14 cellular contexts compared by ENCODE assay signal in genomic region chr3:197407053-197407452, GRCh38.
"Had no signal": no experiment of that assay in that cellular context is flagged by ENCODE, and none has a peak within 500 bp of the region (broad histone marks: within the 10 kb centered on the region; RNA-seq: fewer than 3 reads in every experiment).

No MANE protein-coding gene starts in this region.

- ATAC-seq: activated CD8-positive, alpha-beta T cell treated with anti-CD3 and anti-CD28 coated beads, Interleukin-2, amount 10 ng/mL, durations not matched to agents 7 days and 5 days; activated T-cell treated with anti-CD3 and anti-CD28 coated beads, Interleukin-2, amount 50 U/mL, for 4 hours; stimulated activated naive CD8-positive, alpha-beta T cell treated with anti-CD3 and anti-CD28 coated beads, Interleukin-15, Interleukin-2, amounts not matched to agents 100 U/mL and 50 U/mL, for 24 hours had no signal

- H3K27me3 ChIP-seq: esophagus muscularis mucosa, right atrium auricular region had no signal

- DNase-seq: activated CD4-positive, alpha-beta T cell treated with anti-CD3 and anti-CD28 coated beads, Interleukin-2, amount 10 ng/mL, durations not matched to agents 7 days and 5 days; activated CD4-positive, CD25-positive, alpha-beta regulatory T cell treated with anti-CD3 and anti-CD28 coated beads, Interleukin-2, amount 50 U/mL, for 72 hours; activated CD8-positive, alpha-beta T cell treated with anti-CD3 and anti-CD28 coated beads, Interleukin-2, amount 10 ng/mL, durations not matched to agents 7 days and 5 days; activated naive CD4-positive, alpha-beta T cell treated with Interleukin-2 at 50 U/mL for 16 hours; activated naive CD8-positive, alpha-beta T cell treated with anti-CD3 and anti-CD28 coated beads for 36 hours; activated T-cell treated with anti-CD3 and anti-CD28 coated beads, Interleukin-2, amount 50 U/mL, for 4 hours; hippocampal formation; stimulated activated CD4-positive, alpha-beta T cell treated with anti-CD3 and anti-CD28 coated beads, Interleukin-4, amount 100 ng/mL, for 24 hours; stimulated activated naive CD8-positive, alpha-beta T cell treated with anti-CD3 and anti-CD28 coated beads, Interleukin-15, Interleukin-2, amounts not matched to agents 100 U/mL and 50 U/mL, for 24 hours; T-helper 1 cell; WERI-Rb-1 had no signal

- H3K36me3 ChIP-seq: esophagus muscularis mucosa, right atrium auricular region, WERI-Rb-1 had no signal

- H3K4me3 ChIP-seq: coronary artery, esophagus muscularis mucosa, right atrium auricular region had no signal

- H3K4me1 ChIP-seq: esophagus muscularis mucosa had no signal

- H3K27ac ChIP-seq: coronary artery, esophagus muscularis mucosa, WERI-Rb-1 had no signal

- H3K9me3 ChIP-seq: right atrium auricular region had no signal
